1 cellular context compared by ENCODE assay signal in genomic region chr6:20173833-20174796, GRCh38.
A peak's percentile ranks its signal among the peaks of the same experiment; 100 is the strongest.
TF ChIP-seq lines count a peak whose summit lies in the region.

No MANE protein-coding gene starts in this region.

TF ChIP-seq in K562, 482 proteins besides CTCF, POLR2A, EP300 and RAD21 (continued from another document):
- TF ChIP-seq, protein P1, sequence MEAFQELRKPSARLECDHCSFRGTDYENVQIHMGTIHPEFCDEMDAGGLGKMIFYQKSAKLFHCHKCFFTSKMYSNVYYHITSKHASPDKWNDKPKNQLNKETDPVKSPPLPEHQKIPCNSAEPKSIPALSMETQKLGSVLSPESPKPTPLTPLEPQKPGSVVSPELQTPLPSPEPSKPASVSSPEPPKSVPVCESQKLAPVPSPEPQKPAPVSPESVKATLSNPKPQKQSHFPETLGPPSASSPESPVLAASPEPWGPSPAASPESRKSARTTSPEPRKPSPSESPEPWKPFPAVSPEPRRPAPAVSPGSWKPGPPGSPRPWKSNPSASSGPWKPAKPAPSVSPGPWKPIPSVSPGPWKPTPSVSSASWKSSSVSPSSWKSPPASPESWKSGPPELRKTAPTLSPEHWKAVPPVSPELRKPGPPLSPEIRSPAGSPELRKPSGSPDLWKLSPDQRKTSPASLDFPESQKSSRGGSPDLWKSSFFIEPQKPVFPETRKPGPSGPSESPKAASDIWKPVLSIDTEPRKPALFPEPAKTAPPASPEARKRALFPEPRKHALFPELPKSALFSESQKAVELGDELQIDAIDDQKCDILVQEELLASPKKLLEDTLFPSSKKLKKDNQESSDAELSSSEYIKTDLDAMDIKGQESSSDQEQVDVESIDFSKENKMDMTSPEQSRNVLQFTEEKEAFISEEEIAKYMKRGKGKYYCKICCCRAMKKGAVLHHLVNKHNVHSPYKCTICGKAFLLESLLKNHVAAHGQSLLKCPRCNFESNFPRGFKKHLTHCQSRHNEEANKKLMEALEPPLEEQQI (IDR thresholded peaks at IDR 0.05): no peak
- TF ChIP-seq, protein P2, sequence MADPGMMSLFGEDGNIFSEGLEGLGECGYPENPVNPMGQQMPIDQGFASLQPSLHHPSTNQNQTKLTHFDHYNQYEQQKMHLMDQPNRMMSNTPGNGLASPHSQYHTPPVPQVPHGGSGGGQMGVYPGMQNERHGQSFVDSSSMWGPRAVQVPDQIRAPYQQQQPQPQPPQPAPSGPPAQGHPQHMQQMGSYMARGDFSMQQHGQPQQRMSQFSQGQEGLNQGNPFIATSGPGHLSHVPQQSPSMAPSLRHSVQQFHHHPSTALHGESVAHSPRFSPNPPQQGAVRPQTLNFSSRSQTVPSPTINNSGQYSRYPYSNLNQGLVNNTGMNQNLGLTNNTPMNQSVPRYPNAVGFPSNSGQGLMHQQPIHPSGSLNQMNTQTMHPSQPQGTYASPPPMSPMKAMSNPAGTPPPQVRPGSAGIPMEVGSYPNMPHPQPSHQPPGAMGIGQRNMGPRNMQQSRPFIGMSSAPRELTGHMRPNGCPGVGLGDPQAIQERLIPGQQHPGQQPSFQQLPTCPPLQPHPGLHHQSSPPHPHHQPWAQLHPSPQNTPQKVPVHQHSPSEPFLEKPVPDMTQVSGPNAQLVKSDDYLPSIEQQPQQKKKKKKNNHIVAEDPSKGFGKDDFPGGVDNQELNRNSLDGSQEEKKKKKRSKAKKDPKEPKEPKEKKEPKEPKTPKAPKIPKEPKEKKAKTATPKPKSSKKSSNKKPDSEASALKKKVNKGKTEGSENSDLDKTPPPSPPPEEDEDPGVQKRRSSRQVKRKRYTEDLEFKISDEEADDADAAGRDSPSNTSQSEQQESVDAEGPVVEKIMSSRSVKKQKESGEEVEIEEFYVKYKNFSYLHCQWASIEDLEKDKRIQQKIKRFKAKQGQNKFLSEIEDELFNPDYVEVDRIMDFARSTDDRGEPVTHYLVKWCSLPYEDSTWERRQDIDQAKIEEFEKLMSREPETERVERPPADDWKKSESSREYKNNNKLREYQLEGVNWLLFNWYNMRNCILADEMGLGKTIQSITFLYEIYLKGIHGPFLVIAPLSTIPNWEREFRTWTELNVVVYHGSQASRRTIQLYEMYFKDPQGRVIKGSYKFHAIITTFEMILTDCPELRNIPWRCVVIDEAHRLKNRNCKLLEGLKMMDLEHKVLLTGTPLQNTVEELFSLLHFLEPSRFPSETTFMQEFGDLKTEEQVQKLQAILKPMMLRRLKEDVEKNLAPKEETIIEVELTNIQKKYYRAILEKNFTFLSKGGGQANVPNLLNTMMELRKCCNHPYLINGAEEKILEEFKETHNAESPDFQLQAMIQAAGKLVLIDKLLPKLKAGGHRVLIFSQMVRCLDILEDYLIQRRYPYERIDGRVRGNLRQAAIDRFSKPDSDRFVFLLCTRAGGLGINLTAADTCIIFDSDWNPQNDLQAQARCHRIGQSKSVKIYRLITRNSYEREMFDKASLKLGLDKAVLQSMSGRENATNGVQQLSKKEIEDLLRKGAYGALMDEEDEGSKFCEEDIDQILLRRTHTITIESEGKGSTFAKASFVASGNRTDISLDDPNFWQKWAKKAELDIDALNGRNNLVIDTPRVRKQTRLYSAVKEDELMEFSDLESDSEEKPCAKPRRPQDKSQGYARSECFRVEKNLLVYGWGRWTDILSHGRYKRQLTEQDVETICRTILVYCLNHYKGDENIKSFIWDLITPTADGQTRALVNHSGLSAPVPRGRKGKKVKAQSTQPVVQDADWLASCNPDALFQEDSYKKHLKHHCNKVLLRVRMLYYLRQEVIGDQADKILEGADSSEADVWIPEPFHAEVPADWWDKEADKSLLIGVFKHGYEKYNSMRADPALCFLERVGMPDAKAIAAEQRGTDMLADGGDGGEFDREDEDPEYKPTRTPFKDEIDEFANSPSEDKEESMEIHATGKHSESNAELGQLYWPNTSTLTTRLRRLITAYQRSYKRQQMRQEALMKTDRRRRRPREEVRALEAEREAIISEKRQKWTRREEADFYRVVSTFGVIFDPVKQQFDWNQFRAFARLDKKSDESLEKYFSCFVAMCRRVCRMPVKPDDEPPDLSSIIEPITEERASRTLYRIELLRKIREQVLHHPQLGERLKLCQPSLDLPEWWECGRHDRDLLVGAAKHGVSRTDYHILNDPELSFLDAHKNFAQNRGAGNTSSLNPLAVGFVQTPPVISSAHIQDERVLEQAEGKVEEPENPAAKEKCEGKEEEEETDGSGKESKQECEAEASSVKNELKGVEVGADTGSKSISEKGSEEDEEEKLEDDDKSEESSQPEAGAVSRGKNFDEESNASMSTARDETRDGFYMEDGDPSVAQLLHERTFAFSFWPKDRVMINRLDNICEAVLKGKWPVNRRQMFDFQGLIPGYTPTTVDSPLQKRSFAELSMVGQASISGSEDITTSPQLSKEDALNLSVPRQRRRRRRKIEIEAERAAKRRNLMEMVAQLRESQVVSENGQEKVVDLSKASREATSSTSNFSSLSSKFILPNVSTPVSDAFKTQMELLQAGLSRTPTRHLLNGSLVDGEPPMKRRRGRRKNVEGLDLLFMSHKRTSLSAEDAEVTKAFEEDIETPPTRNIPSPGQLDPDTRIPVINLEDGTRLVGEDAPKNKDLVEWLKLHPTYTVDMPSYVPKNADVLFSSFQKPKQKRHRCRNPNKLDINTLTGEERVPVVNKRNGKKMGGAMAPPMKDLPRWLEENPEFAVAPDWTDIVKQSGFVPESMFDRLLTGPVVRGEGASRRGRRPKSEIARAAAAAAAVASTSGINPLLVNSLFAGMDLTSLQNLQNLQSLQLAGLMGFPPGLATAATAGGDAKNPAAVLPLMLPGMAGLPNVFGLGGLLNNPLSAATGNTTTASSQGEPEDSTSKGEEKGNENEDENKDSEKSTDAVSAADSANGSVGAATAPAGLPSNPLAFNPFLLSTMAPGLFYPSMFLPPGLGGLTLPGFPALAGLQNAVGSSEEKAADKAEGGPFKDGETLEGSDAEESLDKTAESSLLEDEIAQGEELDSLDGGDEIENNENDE (IDR thresholded peaks at IDR 0.05; ENCODE audit: low read depth, low read length): no peak
- TF ChIP-seq MAFF (IDR thresholded peaks at IDR 0.05; ENCODE audit: low read length): no peak
- no peak for TF ChIP-seq MIER1 (IDR thresholded peaks at IDR 0.05; ENCODE audit: low read depth)
- TF ChIP-seq NFRKB (IDR thresholded peaks at IDR 0.05; ENCODE audit: low read depth): no peak
- 0 out of 2 replicates have a peak, but pooled peaks have one; percentile 16 for TF ChIP-seq ZFP91 (CRISPR knock-in tag; IDR thresholded peaks at IDR 0.05)
- TF ChIP-seq, protein P3, sequence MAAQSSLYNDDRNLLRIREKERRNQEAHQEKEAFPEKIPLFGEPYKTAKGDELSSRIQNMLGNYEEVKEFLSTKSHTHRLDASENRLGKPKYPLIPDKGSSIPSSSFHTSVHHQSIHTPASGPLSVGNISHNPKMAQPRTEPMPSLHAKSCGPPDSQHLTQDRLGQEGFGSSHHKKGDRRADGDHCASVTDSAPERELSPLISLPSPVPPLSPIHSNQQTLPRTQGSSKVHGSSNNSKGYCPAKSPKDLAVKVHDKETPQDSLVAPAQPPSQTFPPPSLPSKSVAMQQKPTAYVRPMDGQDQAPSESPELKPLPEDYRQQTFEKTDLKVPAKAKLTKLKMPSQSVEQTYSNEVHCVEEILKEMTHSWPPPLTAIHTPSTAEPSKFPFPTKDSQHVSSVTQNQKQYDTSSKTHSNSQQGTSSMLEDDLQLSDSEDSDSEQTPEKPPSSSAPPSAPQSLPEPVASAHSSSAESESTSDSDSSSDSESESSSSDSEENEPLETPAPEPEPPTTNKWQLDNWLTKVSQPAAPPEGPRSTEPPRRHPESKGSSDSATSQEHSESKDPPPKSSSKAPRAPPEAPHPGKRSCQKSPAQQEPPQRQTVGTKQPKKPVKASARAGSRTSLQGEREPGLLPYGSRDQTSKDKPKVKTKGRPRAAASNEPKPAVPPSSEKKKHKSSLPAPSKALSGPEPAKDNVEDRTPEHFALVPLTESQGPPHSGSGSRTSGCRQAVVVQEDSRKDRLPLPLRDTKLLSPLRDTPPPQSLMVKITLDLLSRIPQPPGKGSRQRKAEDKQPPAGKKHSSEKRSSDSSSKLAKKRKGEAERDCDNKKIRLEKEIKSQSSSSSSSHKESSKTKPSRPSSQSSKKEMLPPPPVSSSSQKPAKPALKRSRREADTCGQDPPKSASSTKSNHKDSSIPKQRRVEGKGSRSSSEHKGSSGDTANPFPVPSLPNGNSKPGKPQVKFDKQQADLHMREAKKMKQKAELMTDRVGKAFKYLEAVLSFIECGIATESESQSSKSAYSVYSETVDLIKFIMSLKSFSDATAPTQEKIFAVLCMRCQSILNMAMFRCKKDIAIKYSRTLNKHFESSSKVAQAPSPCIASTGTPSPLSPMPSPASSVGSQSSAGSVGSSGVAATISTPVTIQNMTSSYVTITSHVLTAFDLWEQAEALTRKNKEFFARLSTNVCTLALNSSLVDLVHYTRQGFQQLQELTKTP (IDR thresholded peaks at IDR 0.05; ENCODE audit: low read depth in 1 of 2, partially characterized antibody in 2 of 2): peak in 1 of 2 experiments; percentile 38
- no peak for TF ChIP-seq ZNF124 (CRISPR knock-in tag; IDR thresholded peaks at IDR 0.05)
- TF ChIP-seq ESRRA (IDR thresholded peaks at IDR 0.05; ENCODE audit: borderline replicate concordance, low read depth): peak; percentile 36; the same call in 1 of the 2 replicates
- no peak for TF ChIP-seq IRF2 (CRISPR knock-in tag; IDR thresholded peaks at IDR 0.05)
- no peak for TF ChIP-seq PCBP1 (IDR thresholded peaks at IDR 0.05; ENCODE audit: low read depth, low read length, poor library complexity, severe bottlenecking)
- TF ChIP-seq PPARD (CRISPR knock-in tag; IDR thresholded peaks at IDR 0.05): no peak
- no peak for TF ChIP-seq XRCC3 (IDR thresholded peaks at IDR 0.05)
- TF ChIP-seq ZFP30 (CRISPR knock-in tag; IDR thresholded peaks at IDR 0.05; ENCODE audit: borderline replicate concordance): no peak
- TF ChIP-seq RBM34 (IDR thresholded peaks at IDR 0.05; ENCODE audit: borderline replicate concordance, insufficient read depth, low read length): no peak
- TF ChIP-seq BHLHE40 (IDR thresholded peaks at IDR 0.05; ENCODE audit: low read length): peak; percentile 85
- TF ChIP-seq EGR1 (conservative IDR thresholded peaks at IDR 0.05): no peak
- TF ChIP-seq NFIC (IDR thresholded peaks at IDR 0.05): no peak
- TF ChIP-seq, protein P4, sequence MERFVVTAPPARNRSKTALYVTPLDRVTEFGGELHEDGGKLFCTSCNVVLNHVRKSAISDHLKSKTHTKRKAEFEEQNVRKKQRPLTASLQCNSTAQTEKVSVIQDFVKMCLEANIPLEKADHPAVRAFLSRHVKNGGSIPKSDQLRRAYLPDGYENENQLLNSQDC (CRISPR knock-in tag; IDR thresholded peaks at IDR 0.05): no peak
- no peak for TF ChIP-seq PRMT5 (CRISPR knock-in tag; IDR thresholded peaks at IDR 0.05)
- TF ChIP-seq, protein P5, sequence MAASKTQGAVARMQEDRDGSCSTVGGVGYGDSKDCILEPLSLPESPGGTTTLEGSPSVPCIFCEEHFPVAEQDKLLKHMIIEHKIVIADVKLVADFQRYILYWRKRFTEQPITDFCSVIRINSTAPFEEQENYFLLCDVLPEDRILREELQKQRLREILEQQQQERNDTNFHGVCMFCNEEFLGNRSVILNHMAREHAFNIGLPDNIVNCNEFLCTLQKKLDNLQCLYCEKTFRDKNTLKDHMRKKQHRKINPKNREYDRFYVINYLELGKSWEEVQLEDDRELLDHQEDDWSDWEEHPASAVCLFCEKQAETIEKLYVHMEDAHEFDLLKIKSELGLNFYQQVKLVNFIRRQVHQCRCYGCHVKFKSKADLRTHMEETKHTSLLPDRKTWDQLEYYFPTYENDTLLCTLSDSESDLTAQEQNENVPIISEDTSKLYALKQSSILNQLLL (CRISPR knock-in tag; IDR thresholded peaks at IDR 0.05; ENCODE audit: borderline replicate concordance): no peak
- TF ChIP-seq, protein P6, sequence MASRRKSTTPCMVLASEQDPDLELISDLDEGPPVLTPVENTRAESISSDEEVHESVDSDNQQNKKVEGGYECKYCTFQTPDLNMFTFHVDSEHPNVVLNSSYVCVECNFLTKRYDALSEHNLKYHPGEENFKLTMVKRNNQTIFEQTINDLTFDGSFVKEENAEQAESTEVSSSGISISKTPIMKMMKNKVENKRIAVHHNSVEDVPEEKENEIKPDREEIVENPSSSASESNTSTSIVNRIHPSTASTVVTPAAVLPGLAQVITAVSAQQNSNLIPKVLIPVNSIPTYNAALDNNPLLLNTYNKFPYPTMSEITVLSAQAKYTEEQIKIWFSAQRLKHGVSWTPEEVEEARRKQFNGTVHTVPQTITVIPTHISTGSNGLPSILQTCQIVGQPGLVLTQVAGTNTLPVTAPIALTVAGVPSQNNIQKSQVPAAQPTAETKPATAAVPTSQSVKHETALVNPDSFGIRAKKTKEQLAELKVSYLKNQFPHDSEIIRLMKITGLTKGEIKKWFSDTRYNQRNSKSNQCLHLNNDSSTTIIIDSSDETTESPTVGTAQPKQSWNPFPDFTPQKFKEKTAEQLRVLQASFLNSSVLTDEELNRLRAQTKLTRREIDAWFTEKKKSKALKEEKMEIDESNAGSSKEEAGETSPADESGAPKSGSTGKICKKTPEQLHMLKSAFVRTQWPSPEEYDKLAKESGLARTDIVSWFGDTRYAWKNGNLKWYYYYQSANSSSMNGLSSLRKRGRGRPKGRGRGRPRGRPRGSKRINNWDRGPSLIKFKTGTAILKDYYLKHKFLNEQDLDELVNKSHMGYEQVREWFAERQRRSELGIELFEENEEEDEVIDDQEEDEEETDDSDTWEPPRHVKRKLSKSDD (conservative IDR thresholded peaks at IDR 0.05; ENCODE audit: low read length): no peak
